1 cellular context compared by ENCODE assay signal in the genomic region with DNA sequence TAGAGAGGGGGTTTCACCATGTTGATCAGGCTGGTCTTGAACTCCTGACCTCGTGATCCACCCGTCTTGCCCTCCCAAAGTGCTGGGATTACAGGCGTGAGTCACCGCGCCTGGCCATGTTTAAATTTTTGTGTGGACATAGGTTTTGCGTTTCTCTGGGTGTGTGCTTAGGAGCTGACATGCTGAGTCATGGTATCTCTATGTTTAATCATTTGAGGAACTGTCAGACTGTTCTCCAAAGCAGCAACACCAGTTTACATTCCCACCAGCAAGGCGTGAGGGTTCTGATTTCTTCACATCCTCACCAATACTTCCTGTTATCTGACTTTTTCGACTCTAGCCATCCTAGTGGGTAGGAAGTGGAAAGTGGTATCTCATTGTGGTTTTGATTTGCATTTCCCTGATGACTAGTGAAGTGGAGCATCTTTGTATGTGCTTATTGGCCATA.
TF ChIP-seq lines count a peak whose summit lies in the region.

No MANE protein-coding gene starts in this region.

TF ChIP-seq in HepG2, 621 proteins besides CTCF, POLR2A, EP300 and RAD21 (continued from another document):
- TF ChIP-seq, protein P1, sequence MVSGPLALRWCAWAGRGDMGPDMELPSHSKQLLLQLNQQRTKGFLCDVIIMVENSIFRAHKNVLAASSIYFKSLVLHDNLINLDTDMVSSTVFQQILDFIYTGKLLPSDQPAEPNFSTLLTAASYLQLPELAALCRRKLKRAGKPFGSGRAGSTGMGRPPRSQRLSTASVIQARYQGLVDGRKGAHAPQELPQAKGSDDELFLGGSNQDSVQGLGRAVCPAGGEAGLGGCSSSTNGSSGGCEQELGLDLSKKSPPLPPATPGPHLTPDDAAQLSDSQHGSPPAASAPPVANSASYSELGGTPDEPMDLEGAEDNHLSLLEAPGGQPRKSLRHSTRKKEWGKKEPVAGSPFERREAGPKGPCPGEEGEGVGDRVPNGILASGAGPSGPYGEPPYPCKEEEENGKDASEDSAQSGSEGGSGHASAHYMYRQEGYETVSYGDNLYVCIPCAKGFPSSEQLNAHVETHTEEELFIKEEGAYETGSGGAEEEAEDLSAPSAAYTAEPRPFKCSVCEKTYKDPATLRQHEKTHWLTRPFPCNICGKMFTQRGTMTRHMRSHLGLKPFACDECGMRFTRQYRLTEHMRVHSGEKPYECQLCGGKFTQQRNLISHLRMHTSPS (CRISPR knock-in tag; IDR thresholded peaks at IDR 0.05; ENCODE audit: low read depth): no peak
- TF ChIP-seq, protein P2, sequence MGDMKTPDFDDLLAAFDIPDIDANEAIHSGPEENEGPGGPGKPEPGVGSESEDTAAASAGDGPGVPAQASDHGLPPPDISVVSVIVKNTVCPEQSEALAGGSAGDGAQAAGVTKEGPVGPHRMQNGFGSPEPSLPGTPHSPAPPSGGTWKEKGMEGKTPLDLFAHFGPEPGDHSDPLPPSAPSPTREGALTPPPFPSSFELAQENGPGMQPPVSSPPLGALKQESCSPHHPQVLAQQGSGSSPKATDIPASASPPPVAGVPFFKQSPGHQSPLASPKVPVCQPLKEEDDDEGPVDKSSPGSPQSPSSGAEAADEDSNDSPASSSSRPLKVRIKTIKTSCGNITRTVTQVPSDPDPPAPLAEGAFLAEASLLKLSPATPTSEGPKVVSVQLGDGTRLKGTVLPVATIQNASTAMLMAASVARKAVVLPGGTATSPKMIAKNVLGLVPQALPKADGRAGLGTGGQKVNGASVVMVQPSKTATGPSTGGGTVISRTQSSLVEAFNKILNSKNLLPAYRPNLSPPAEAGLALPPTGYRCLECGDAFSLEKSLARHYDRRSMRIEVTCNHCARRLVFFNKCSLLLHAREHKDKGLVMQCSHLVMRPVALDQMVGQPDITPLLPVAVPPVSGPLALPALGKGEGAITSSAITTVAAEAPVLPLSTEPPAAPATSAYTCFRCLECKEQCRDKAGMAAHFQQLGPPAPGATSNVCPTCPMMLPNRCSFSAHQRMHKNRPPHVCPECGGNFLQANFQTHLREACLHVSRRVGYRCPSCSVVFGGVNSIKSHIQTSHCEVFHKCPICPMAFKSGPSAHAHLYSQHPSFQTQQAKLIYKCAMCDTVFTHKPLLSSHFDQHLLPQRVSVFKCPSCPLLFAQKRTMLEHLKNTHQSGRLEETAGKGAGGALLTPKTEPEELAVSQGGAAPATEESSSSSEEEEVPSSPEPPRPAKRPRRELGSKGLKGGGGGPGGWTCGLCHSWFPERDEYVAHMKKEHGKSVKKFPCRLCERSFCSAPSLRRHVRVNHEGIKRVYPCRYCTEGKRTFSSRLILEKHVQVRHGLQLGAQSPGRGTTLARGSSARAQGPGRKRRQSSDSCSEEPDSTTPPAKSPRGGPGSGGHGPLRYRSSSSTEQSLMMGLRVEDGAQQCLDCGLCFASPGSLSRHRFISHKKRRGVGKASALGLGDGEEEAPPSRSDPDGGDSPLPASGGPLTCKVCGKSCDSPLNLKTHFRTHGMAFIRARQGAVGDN (CRISPR knock-in tag; IDR thresholded peaks at IDR 0.05): no peak
- no peak for TF ChIP-seq ZNF331 (CRISPR knock-in tag; IDR thresholded peaks at IDR 0.05)
- TF ChIP-seq MATR3 (CRISPR knock-in tag; IDR thresholded peaks at IDR 0.05): no peak
- TF ChIP-seq, protein P3, sequence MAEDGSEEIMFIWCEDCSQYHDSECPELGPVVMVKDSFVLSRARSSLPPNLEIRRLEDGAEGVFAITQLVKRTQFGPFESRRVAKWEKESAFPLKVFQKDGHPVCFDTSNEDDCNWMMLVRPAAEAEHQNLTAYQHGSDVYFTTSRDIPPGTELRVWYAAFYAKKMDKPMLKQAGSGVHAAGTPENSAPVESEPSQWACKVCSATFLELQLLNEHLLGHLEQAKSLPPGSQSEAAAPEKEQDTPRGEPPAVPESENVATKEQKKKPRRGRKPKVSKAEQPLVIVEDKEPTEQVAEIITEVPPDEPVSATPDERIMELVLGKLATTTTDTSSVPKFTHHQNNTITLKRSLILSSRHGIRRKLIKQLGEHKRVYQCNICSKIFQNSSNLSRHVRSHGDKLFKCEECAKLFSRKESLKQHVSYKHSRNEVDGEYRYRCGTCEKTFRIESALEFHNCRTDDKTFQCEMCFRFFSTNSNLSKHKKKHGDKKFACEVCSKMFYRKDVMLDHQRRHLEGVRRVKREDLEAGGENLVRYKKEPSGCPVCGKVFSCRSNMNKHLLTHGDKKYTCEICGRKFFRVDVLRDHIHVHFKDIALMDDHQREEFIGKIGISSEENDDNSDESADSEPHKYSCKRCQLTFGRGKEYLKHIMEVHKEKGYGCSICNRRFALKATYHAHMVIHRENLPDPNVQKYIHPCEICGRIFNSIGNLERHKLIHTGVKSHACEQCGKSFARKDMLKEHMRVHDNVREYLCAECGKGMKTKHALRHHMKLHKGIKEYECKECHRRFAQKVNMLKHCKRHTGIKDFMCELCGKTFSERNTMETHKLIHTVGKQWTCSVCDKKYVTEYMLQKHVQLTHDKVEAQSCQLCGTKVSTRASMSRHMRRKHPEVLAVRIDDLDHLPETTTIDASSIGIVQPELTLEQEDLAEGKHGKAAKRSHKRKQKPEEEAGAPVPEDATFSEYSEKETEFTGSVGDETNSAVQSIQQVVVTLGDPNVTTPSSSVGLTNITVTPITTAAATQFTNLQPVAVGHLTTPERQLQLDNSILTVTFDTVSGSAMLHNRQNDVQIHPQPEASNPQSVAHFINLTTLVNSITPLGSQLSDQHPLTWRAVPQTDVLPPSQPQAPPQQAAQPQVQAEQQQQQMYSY (CRISPR knock-in tag; IDR thresholded peaks at IDR 0.05): no peak
- TF ChIP-seq, protein P4, sequence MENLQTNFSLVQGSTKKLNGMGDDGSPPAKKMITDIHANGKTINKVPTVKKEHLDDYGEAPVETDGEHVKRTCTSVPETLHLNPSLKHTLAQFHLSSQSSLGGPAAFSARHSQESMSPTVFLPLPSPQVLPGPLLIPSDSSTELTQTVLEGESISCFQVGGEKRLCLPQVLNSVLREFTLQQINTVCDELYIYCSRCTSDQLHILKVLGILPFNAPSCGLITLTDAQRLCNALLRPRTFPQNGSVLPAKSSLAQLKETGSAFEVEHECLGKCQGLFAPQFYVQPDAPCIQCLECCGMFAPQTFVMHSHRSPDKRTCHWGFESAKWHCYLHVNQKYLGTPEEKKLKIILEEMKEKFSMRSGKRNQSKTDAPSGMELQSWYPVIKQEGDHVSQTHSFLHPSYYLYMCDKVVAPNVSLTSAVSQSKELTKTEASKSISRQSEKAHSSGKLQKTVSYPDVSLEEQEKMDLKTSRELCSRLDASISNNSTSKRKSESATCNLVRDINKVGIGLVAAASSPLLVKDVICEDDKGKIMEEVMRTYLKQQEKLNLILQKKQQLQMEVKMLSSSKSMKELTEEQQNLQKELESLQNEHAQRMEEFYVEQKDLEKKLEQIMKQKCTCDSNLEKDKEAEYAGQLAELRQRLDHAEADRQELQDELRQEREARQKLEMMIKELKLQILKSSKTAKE (CRISPR knock-in tag; IDR thresholded peaks at IDR 0.05; ENCODE audit: borderline replicate concordance): no peak
- TF ChIP-seq MEF2D (CRISPR knock-in tag; IDR thresholded peaks at IDR 0.05): no peak
- TF ChIP-seq, protein P5, sequence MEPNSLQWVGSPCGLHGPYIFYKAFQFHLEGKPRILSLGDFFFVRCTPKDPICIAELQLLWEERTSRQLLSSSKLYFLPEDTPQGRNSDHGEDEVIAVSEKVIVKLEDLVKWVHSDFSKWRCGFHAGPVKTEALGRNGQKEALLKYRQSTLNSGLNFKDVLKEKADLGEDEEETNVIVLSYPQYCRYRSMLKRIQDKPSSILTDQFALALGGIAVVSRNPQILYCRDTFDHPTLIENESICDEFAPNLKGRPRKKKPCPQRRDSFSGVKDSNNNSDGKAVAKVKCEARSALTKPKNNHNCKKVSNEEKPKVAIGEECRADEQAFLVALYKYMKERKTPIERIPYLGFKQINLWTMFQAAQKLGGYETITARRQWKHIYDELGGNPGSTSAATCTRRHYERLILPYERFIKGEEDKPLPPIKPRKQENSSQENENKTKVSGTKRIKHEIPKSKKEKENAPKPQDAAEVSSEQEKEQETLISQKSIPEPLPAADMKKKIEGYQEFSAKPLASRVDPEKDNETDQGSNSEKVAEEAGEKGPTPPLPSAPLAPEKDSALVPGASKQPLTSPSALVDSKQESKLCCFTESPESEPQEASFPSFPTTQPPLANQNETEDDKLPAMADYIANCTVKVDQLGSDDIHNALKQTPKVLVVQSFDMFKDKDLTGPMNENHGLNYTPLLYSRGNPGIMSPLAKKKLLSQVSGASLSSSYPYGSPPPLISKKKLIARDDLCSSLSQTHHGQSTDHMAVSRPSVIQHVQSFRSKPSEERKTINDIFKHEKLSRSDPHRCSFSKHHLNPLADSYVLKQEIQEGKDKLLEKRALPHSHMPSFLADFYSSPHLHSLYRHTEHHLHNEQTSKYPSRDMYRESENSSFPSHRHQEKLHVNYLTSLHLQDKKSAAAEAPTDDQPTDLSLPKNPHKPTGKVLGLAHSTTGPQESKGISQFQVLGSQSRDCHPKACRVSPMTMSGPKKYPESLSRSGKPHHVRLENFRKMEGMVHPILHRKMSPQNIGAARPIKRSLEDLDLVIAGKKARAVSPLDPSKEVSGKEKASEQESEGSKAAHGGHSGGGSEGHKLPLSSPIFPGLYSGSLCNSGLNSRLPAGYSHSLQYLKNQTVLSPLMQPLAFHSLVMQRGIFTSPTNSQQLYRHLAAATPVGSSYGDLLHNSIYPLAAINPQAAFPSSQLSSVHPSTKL (CRISPR knock-in tag; IDR thresholded peaks at IDR 0.05): peak; percentile 29
- TF ChIP-seq ZNF124 (CRISPR knock-in tag; IDR thresholded peaks at IDR 0.05): no peak
- no peak for TF ChIP-seq ZNF557 (CRISPR knock-in tag; IDR thresholded peaks at IDR 0.05)
- TF ChIP-seq, protein P6, sequence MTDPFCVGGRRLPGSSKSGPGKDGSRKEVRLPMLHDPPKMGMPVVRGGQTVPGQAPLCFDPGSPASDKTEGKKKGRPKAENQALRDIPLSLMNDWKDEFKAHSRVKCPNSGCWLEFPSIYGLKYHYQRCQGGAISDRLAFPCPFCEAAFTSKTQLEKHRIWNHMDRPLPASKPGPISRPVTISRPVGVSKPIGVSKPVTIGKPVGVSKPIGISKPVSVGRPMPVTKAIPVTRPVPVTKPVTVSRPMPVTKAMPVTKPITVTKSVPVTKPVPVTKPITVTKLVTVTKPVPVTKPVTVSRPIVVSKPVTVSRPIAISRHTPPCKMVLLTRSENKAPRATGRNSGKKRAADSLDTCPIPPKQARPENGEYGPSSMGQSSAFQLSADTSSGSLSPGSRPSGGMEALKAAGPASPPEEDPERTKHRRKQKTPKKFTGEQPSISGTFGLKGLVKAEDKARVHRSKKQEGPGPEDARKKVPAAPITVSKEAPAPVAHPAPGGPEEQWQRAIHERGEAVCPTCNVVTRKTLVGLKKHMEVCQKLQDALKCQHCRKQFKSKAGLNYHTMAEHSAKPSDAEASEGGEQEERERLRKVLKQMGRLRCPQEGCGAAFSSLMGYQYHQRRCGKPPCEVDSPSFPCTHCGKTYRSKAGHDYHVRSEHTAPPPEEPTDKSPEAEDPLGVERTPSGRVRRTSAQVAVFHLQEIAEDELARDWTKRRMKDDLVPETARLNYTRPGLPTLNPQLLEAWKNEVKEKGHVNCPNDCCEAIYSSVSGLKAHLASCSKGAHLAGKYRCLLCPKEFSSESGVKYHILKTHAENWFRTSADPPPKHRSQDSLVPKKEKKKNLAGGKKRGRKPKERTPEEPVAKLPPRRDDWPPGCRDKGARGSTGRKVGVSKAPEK (CRISPR knock-in tag; IDR thresholded peaks at IDR 0.05; ENCODE audit: borderline replicate concordance): no peak
- no peak for TF ChIP-seq SNAPC2 (CRISPR knock-in tag; IDR thresholded peaks at IDR 0.05)
- TF ChIP-seq REL (CRISPR knock-in tag; conservative IDR thresholded peaks at IDR 0.05): no peak
- TF ChIP-seq ZNF546 (CRISPR knock-in tag; conservative IDR thresholded peaks at IDR 0.05): no peak
- TF ChIP-seq, protein P7, sequence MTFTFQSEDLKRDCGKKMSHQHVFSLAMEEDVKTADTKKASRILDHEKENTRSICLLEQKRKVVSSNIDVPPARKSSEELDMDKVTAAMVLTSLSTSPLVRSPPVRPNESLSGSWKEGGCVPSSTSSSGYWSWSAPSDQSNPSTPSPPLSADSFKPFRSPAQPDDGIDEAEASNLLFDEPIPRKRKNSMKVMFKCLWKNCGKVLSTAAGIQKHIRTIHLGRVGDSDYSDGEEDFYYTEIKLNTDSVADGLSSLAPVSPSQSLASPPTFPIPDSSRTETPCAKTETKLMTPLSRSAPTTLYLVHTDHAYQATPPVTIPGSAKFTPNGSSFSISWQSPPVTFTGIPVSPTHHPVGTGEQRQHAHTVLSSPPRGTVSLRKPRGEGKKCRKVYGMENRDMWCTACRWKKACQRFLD (CRISPR knock-in tag; IDR thresholded peaks at IDR 0.05; ENCODE audit: borderline replicate concordance): no peak
- TF ChIP-seq ZNF317 (CRISPR knock-in tag; IDR thresholded peaks at IDR 0.05): no peak
- TF ChIP-seq SAP130 (CRISPR knock-in tag; IDR thresholded peaks at IDR 0.05; ENCODE audit: low read depth): peak; percentile 42; the same call in 1 of the 2 replicates
